Comparison of ENCODE assay signal across 1 cellular context in genomic region chr14:73996731-73997107, GRCh38.
TF ChIP-seq lines count a peak whose summit lies in the region.

No MANE protein-coding gene starts in this region.

TF ChIP-seq in HepG2, 621 proteins besides CTCF, POLR2A, EP300 and RAD21 (continued from another document):
- no peak for TF ChIP-seq IKZF1 (IDR thresholded peaks at IDR 0.05)
- no peak for TF ChIP-seq ZNF431 (CRISPR knock-in tag; IDR thresholded peaks at IDR 0.05; ENCODE audit: borderline replicate concordance, low read depth)
- TF ChIP-seq FOXA3 (CRISPR knock-in tag; IDR thresholded peaks at IDR 0.05) = peak; percentile 44; the same call in 1 of the 2 replicates
- peak; percentile 38; the same call in 1 of the 2 replicates for TF ChIP-seq ZMYM4 (CRISPR knock-in tag; IDR thresholded peaks at IDR 0.05)
- TF ChIP-seq SOX13 (IDR thresholded peaks at IDR 0.05) = no peak
- TF ChIP-seq SOX13 (CRISPR knock-in tag; conservative IDR thresholded peaks at IDR 0.05 in 1 of 2, IDR thresholded peaks at IDR 0.05 in 1 of 2) = peak in 1 of 2 experiments; percentile 53; a peak in 1 of 4 replicates
- TF ChIP-seq ZNF354B (CRISPR knock-in tag; IDR thresholded peaks at IDR 0.05) = no peak
- TF ChIP-seq, protein P1, sequence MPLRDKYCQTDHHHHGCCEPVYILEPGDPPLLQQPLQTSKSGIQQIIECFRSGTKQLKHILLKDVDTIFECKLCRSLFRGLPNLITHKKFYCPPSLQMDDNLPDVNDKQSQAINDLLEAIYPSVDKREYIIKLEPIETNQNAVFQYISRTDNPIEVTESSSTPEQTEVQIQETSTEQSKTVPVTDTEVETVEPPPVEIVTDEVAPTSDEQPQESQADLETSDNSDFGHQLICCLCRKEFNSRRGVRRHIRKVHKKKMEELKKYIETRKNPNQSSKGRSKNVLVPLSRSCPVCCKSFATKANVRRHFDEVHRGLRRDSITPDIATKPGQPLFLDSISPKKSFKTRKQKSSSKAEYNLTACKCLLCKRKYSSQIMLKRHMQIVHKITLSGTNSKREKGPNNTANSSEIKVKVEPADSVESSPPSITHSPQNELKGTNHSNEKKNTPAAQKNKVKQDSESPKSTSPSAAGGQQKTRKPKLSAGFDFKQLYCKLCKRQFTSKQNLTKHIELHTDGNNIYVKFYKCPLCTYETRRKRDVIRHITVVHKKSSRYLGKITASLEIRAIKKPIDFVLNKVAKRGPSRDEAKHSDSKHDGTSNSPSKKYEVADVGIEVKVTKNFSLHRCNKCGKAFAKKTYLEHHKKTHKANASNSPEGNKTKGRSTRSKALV (CRISPR knock-in tag; IDR thresholded peaks at IDR 0.05) = no peak
- TF ChIP-seq ETV6 (CRISPR knock-in tag; conservative IDR thresholded peaks at IDR 0.05) = no peak
- TF ChIP-seq TBX3 (IDR thresholded peaks at IDR 0.05; ENCODE audit: borderline replicate concordance) = no peak
- TF ChIP-seq ONECUT2 (CRISPR knock-in tag; IDR thresholded peaks at IDR 0.05) = no peak
- TF ChIP-seq ARNTL (CRISPR knock-in tag; IDR thresholded peaks at IDR 0.05) = peak; percentile 28; the same call in 1 of the 2 replicates
- TF ChIP-seq HMG20A (CRISPR knock-in tag; IDR thresholded peaks at IDR 0.05; ENCODE audit: borderline replicate concordance) = peak; percentile 82
- TF ChIP-seq SMYD3 (CRISPR knock-in tag; IDR thresholded peaks at IDR 0.05) = no peak
- no peak for TF ChIP-seq NR3C1 (CRISPR knock-in tag; IDR thresholded peaks at IDR 0.05)
- TF ChIP-seq ZNF766 (CRISPR knock-in tag; IDR thresholded peaks at IDR 0.05; ENCODE audit: borderline replicate concordance) = no peak
- TF ChIP-seq, protein P2, sequence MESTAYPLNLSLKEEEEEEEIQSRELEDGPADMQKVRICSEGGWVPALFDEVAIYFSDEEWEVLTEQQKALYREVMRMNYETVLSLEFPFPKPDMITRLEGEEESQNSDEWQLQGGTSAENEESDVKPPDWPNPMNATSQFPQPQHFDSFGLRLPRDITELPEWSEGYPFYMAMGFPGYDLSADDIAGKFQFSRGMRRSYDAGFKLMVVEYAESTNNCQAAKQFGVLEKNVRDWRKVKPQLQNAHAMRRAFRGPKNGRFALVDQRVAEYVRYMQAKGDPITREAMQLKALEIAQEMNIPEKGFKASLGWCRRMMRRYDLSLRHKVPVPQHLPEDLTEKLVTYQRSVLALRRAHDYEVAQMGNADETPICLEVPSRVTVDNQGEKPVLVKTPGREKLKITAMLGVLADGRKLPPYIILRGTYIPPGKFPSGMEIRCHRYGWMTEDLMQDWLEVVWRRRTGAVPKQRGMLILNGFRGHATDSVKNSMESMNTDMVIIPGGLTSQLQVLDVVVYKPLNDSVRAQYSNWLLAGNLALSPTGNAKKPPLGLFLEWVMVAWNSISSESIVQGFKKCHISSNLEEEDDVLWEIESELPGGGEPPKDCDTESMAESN (CRISPR knock-in tag; conservative IDR thresholded peaks at IDR 0.05) = 0 out of 2 replicates have a peak, but pooled peaks have one; percentile 44
- no peak for TF ChIP-seq ZNF740 (CRISPR knock-in tag; IDR thresholded peaks at IDR 0.05)
- no peak for TF ChIP-seq ZNF317 (CRISPR knock-in tag; IDR thresholded peaks at IDR 0.05)
- TF ChIP-seq, protein P3, sequence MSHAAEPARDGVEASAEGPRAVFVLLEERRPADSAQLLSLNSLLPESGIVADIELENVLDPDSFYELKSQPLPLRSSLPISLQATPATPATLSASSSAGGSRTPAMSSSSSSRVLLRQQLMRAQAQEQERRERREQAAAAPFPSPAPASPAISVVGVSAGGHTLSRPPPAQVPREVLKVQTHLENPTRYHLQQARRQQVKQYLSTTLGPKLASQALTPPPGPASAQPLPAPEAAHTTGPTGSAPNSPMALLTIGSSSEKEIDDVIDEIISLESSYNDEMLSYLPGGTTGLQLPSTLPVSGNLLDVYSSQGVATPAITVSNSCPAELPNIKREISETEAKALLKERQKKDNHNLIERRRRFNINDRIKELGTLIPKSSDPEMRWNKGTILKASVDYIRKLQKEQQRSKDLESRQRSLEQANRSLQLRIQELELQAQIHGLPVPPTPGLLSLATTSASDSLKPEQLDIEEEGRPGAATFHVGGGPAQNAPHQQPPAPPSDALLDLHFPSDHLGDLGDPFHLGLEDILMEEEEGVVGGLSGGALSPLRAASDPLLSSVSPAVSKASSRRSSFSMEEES (CRISPR knock-in tag; IDR thresholded peaks at IDR 0.05) = no peak
- no peak for TF ChIP-seq ZNF20 (CRISPR knock-in tag; IDR thresholded peaks at IDR 0.05)
- no peak for TF ChIP-seq DR1 (CRISPR knock-in tag; IDR thresholded peaks at IDR 0.05)
- TF ChIP-seq MAZ (IDR thresholded peaks at IDR 0.05; ENCODE audit: borderline replicate concordance, low read depth, low read length) = no peak
- no peak for TF ChIP-seq MAZ (CRISPR knock-in tag; IDR thresholded peaks at IDR 0.05; ENCODE audit: low read depth)
- TF ChIP-seq, protein P4, sequence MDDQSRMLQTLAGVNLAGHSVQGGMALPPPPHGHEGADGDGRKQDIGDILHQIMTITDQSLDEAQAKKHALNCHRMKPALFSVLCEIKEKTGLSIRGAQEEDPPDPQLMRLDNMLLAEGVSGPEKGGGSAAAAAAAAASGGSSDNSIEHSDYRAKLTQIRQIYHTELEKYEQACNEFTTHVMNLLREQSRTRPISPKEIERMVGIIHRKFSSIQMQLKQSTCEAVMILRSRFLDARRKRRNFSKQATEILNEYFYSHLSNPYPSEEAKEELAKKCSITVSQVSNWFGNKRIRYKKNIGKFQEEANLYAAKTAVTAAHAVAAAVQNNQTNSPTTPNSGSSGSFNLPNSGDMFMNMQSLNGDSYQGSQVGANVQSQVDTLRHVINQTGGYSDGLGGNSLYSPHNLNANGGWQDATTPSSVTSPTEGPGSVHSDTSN (CRISPR knock-in tag; IDR thresholded peaks at IDR 0.05; ENCODE audit: borderline replicate concordance) = no peak
- peak; percentile 63; the same call in 1 of the 2 replicates for TF ChIP-seq ZNF670 (CRISPR knock-in tag; IDR thresholded peaks at IDR 0.05; ENCODE audit: borderline replicate concordance)
- no peak for TF ChIP-seq ZBTB42 (CRISPR knock-in tag; IDR thresholded peaks at IDR 0.05)
- no peak for TF ChIP-seq ZNF143 (CRISPR knock-in tag; IDR thresholded peaks at IDR 0.05)
- no peak for TF ChIP-seq ZNF207 (IDR thresholded peaks at IDR 0.05; ENCODE audit: borderline replicate concordance)
- no peak for TF ChIP-seq TEAD2 (CRISPR knock-in tag; IDR thresholded peaks at IDR 0.05)
- TF ChIP-seq, protein P5, sequence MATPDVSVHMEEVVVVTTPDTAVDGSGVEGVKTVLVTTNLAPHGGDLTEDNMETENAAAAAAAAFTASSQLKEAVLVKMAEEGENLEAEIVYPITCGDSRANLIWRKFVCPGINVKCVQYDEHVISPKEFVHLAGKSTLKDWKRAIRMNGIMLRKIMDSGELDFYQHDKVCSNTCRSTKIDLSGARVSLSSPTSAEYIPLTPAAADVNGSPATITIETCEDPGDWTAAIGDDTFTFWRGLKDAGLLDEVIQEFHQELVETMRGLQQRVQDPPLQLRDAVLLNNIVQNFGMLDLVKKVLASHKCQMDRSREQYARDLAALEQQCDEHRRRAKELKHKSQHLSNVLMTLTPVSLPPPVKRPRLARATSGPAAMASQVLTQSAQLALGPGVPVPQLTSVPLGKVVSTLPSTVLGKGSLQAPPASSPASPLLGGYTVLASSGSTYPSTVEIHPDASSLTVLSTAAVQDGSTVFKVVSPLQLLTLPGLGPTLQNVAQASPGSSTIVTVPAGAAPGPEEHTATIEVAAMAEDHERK (CRISPR knock-in tag; IDR thresholded peaks at IDR 0.05; ENCODE audit: low read depth) = no peak
- no peak for TF ChIP-seq MTA3 (CRISPR knock-in tag; IDR thresholded peaks at IDR 0.05)
- no peak for TF ChIP-seq ZBTB49 (CRISPR knock-in tag; IDR thresholded peaks at IDR 0.05; ENCODE audit: borderline replicate concordance)
- TF ChIP-seq MXI1 (IDR thresholded peaks at IDR 0.05; ENCODE audit: borderline replicate concordance, low read depth, low read length) = no peak
- TF ChIP-seq, protein P6, sequence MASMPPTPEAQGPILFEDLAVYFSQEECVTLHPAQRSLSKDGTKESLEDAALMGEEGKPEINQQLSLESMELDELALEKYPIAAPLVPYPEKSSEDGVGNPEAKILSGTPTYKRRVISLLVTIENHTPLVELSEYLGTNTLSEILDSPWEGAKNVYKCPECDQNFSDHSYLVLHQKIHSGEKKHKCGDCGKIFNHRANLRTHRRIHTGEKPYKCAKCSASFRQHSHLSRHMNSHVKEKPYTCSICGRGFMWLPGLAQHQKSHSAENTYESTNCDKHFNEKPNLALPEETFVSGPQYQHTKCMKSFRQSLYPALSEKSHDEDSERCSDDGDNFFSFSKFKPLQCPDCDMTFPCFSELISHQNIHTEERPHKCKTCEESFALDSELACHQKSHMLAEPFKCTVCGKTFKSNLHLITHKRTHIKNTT (CRISPR knock-in tag; IDR thresholded peaks at IDR 0.05) = no peak
- no peak for TF ChIP-seq ZKSCAN1 (IDR thresholded peaks at IDR 0.05; ENCODE audit: low read length)
TF ChIP-seq in HepG2: peak in this region for 105.
